In genomic region chr22:49970528-49971231, GRCh38 we compare ENCODE assay signal across 8 cellular contexts. TPM values are rescaled to one million over a fixed set of nuclear protein-coding genes. Genes with fewer than 3 reads are reported as not detected.
DNase-seq lines count a peak whose midpoint lies in the region; ATAC-seq and TF ChIP-seq lines count a peak whose summit lies in the region.

No MANE protein-coding gene starts in this region.

- H3K4me1 Mint-ChIP-seq in HFFc6 (ENCODE audit: low read depth) (peaks cover 24% of the 10 kb centered on the region), brain (peaks cover 23% of the 10 kb centered on the region)

- H3K36me3 Mint-ChIP-seq in HFFc6 (ENCODE audit: low read depth) (no peaks in the 10 kb centered on the region), brain (no peaks in the 10 kb centered on the region)

- peak overlapping the region; percentile 60 for H3K4me3 ChIP-seq in GM12864 (ENCODE audit: low read depth, low read length)
- H3K4me3 ChIP-seq in iPS-15b (ENCODE audit: low read depth, low read length), result peak overlapping the region; percentile 39
- H3K4me3 ChIP-seq in gastrocnemius medialis, result peak overlapping the region; percentile 61 to 80 (median 64)

- peak overlapping the region; percentile 83 for H3K4me3 Mint-ChIP-seq in HFFc6
- H3K4me3 Mint-ChIP-seq in brain, result peak overlapping the region; percentile 64 to 73 (median 66)

- H3K27me3 Mint-ChIP-seq in HFFc6 (ENCODE audit: insufficient read depth), result no peaks in the 10 kb centered on the region; the same call in none of the 2 replicates
- peaks cover 4% of the 10 kb centered on the region for H3K27me3 Mint-ChIP-seq in brain

- H3K27me3 ChIP-seq in iPS-15b (ENCODE audit: control insufficient read depth, insufficient read depth, low read length) (peaks cover 11% of the 10 kb centered on the region), gastrocnemius medialis (no peaks in the 10 kb centered on the region)

- peaks cover 4% of the 10 kb centered on the region for H3K4me1 ChIP-seq in iPS-15b (ENCODE audit: control insufficient read depth, insufficient read depth, low read length)
- H3K4me1 ChIP-seq in gastrocnemius medialis, result peaks cover 41 to 44% of the 10 kb centered on the region in 2 donors

- in situ Hi-C loops in gastrocnemius medialis (cut with MboI; ENCODE audit: low sequenced_read_pairs in 4 of 4), result no loop called here

- H3K9me3 Mint-ChIP-seq in HFFc6 (no peaks in the 10 kb centered on the region), brain (no peaks in the 10 kb centered on the region)

- H3K27ac ChIP-seq in gastrocnemius medialis, result peak overlapping the region; percentile 90 to 99 (median 95)

- H3K9me3 ChIP-seq in iPS-15b (ENCODE audit: control insufficient read depth, insufficient read depth, low read length) (no peaks in the 10 kb centered on the region), gastrocnemius medialis (no peaks in the 10 kb centered on the region)

- H3K27ac Mint-ChIP-seq in HFFc6 (peak overlapping the region; percentile 79), brain (peak overlapping the region; percentile 80 to 95 (median 90))

- peak; percentile 61 to 69 for ATAC-seq in gastrocnemius medialis

- H3K36me3 ChIP-seq in iPS-15b (ENCODE audit: control insufficient read depth, insufficient read depth, low read length) (peaks cover 2% of the 10 kb centered on the region), gastrocnemius medialis (no peaks in the 10 kb centered on the region)

- H3K9ac ChIP-seq in iPS-15b (ENCODE audit: low read depth, low read length), result no peak overlapping the region

- DNase-seq in GM12864 (ENCODE audit: low read depth) (peak; percentile 86), HFFc6 (peak; percentile 97), NCI-H1105 (lab: John Stamatoyannopoulos, UW) (peak; percentile 68), UCSD-AML1 (lab: John Stamatoyannopoulos, UW; ENCODE audit: unreplicated experiment) (peak; percentile 96), gastrocnemius medialis (peak; percentile 98 to 99), DMS114 treated with DMSO at 0.1 percent for 48 hours (lab: John Stamatoyannopoulos, UW; ENCODE audit: unreplicated experiment) (no peak)

- intact Hi-C loops in gastrocnemius medialis (cut with DNase I; ENCODE audit: low total_unique reads), result loop anchor here (2.0 kb wide), 1 partner anchor 34 kb away; no protein-coding TSS in a partner anchor

- peak; percentile 94 to 96 for TF ChIP-seq POLR2A in gastrocnemius medialis (IDR thresholded peaks at IDR 0.05)

- TF ChIP-seq CTCF in GM12864 (IDR thresholded peaks at IDR 0.05; ENCODE audit: low read depth, low read length, missing control alignments) (no peak), HFFc6 (IDR thresholded peaks at IDR 0.05) (no peak), brain (conservative IDR thresholded peaks at IDR 0.05) (no peak), gastrocnemius medialis (IDR thresholded peaks at IDR 0.05 in 4 of 5, conservative IDR thresholded peaks at IDR 0.05 in 1 of 5) (no peak)

RNA-seq across cellular contexts. Expression of gene PIM3, which starts 10.1 kb away (rescaled TPM):
- 10 to 100 TPM; 14.8 to 18.8 (median 17.4) TPM for total RNA-seq in HFFc6 (2021; fragmentation: NEBNext Ultra II Directional; extraction: Animal tissue kit (Norgen Biotek cat#: 25700))
- polyA plus RNA-seq in brain (ENCODE audit: insufficient read depth, low read depth, low replicate concordance), result 49.4 TPM
- 100 to 1,000 TPM; 165 to 327 (median 188) TPM for total RNA-seq in gastrocnemius medialis

RNA-seq across cellular contexts. Expression of gene IL17REL, which starts 41.9 kb away (rescaled TPM):
- total RNA-seq in HFFc6 (2021; fragmentation: NEBNext Ultra II Directional; extraction: Animal tissue kit (Norgen Biotek cat#: 25700)), result not detected
- not detected for polyA plus RNA-seq in brain (ENCODE audit: insufficient read depth, low read depth, low replicate concordance)
- total RNA-seq in gastrocnemius medialis, result not detected

RNA-seq across cellular contexts. Expression of gene CRELD2, which starts 52.2 kb away (rescaled TPM):
- 10 to 100 TPM; 67.9 to 86.8 (median 78.5) TPM for total RNA-seq in HFFc6 (2021; fragmentation: NEBNext Ultra II Directional; extraction: Animal tissue kit (Norgen Biotek cat#: 25700))
- 18.8 TPM for polyA plus RNA-seq in brain (ENCODE audit: insufficient read depth, low read depth, low replicate concordance)
- total RNA-seq in gastrocnemius medialis, result 10 to 100 TPM in 3 of 4 donors, 1 to 10 TPM in 1; 8.9 to 15.0 (median 13.0) TPM

RNA-seq across cellular contexts. Expression of gene ALG12, which starts 52.4 kb away (rescaled TPM):
- 10 to 100 TPM; 17.2 to 25.1 (median 20.2) TPM for total RNA-seq in HFFc6 (2021; fragmentation: NEBNext Ultra II Directional; extraction: Animal tissue kit (Norgen Biotek cat#: 25700))
- 10.8 TPM for polyA plus RNA-seq in brain (ENCODE audit: insufficient read depth, low read depth, low replicate concordance)
- 1 to 10 TPM; 6.4 to 9.6 (median 8.2) TPM for total RNA-seq in gastrocnemius medialis

Comparison
In these comparisons a context has a peak if more than half of its experiments do, and no peak if none do; other contexts are left out.
1. RNA of gene PIM3, which starts 10.1 kb away (total RNA-seq): 165 to 327 TPM in gastrocnemius medialis; 14.8 to 18.8 TPM in HFFc6; every median in the first group is over 4 times any median in the second.
2. RNA of gene CRELD2, which starts 52.2 kb away (total RNA-seq): 67.9 to 86.8 TPM in HFFc6; 8.9 to 15.0 TPM in gastrocnemius medialis; every median in the first group is over 4 times any median in the second.
3. Peak in every context shown above with its lines, with median percentiles within 50 percentile points of each other: H3K4me3 ChIP-seq.